ENCODE assay signal across 1 cellular context in genomic region chr19:18427080-18427751, GRCh38.
TF ChIP-seq lines count a peak whose summit lies in the region.

No MANE protein-coding gene starts in this region.

TF ChIP-seq in GM12878, 131 proteins besides CTCF, POLR2A, EP300 and RAD21:
- TF ChIP-seq, protein P1, sequence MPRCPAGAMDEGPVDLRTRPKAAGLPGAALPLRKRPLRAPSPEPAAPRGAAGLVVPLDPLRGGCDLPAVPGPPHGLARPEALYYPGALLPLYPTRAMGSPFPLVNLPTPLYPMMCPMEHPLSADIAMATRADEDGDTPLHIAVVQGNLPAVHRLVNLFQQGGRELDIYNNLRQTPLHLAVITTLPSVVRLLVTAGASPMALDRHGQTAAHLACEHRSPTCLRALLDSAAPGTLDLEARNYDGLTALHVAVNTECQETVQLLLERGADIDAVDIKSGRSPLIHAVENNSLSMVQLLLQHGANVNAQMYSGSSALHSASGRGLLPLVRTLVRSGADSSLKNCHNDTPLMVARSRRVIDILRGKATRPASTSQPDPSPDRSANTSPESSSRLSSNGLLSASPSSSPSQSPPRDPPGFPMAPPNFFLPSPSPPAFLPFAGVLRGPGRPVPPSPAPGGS (IDR thresholded peaks at IDR 0.05; ENCODE audit: borderline replicate concordance, insufficient read depth, low read depth, low read length, poor library complexity, severe bottlenecking) = no peak
- TF ChIP-seq, protein P2, sequence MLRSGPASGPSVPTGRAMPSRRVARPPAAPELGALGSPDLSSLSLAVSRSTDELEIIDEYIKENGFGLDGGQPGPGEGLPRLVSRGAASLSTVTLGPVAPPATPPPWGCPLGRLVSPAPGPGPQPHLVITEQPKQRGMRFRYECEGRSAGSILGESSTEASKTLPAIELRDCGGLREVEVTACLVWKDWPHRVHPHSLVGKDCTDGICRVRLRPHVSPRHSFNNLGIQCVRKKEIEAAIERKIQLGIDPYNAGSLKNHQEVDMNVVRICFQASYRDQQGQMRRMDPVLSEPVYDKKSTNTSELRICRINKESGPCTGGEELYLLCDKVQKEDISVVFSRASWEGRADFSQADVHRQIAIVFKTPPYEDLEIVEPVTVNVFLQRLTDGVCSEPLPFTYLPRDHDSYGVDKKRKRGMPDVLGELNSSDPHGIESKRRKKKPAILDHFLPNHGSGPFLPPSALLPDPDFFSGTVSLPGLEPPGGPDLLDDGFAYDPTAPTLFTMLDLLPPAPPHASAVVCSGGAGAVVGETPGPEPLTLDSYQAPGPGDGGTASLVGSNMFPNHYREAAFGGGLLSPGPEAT (IDR thresholded peaks at IDR 0.05; ENCODE audit: low read depth) = no peak
- TF ChIP-seq ESRRA (IDR thresholded peaks at IDR 0.05; ENCODE audit: low read length) (no peak), ZNF24 (IDR thresholded peaks at IDR 0.05) (no peak), CHD4 (IDR thresholded peaks at IDR 0.05) (no peak)
